Comparison of ENCODE assay signal across 11 cellular contexts in the genomic region with DNA sequence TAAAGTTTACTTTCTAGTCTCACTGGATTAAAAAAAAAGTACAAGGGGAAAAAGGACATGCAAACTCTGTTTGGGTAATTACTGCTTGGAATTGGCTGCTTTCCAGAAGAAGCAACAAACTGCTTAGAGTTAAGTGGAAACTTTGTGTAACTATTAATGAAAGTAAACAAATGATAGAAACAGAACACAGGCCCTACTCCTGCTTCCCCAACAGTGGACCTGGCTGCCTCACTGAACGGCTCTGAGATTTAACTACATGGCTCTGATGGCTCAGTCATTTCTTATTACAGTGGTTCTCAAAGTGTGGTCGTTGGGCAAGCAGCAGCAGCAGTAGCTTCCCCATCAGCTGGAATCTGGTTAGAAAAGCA.
DNase-seq lines count a peak whose midpoint lies in the region; ATAC-seq and TF ChIP-seq lines count a peak whose summit lies in the region.
"Had no signal": no experiment of that assay in that cellular context is flagged by ENCODE, and none has a peak within 500 bp of the region (broad histone marks: within the 10 kb centered on the region; RNA-seq: fewer than 3 reads in every experiment).

No MANE protein-coding gene starts in this region.

- peak overlapping the region; percentile 7 for H3K9ac ChIP-seq in mesenchymal stem cell (ENCODE audit: low read length)
- H3K9ac ChIP-seq: KMS-11 had no signal

- peaks cover 2% of the 10 kb centered on the region for H3K4me1 Mint-ChIP-seq in CD14-positive monocyte

- H3K4me3 ChIP-seq in mesenchymal stem cell (ENCODE audit: insufficient read depth in 1 of 2, low read depth in 1 of 2, low read length in 2 of 2) = no peak overlapping the region
- no peak overlapping the region for H3K4me3 ChIP-seq in coronary artery
- H3K4me3 ChIP-seq: skin epidermis had no signal

- H3K27me3 Mint-ChIP-seq in CD14-positive monocyte (ENCODE audit: low read depth in 3 of 3) = no peaks in the 10 kb centered on the region

- TF ChIP-seq CTCF in CD14-positive monocyte (IDR thresholded peaks at IDR 0.05) = no peak
- TF ChIP-seq CTCF in coronary artery (IDR thresholded peaks at IDR 0.05) = no peak

- H3K14ac ChIP-seq in mesenchymal stem cell (ENCODE audit: low read length in 2 of 2) = no peak overlapping the region

- H3K27ac ChIP-seq in mesenchymal stem cell (ENCODE audit: low read length, poor library complexity, severe bottlenecking) (peak overlapping the region; percentile 23), coronary artery (peak overlapping the region in 1 of 2 donors; percentile 8)
- H3K27ac ChIP-seq: KMS-11 had no signal

- intact Hi-C loops in CD14-positive monocyte (cut with micrococcal nuclease) = no loop called here

- no peak overlapping the region for H3K4ac ChIP-seq in mesenchymal stem cell (ENCODE audit: low read depth in 1 of 2, low read length in 2 of 2)

- no peak overlapping the region for H2AK5ac ChIP-seq in mesenchymal stem cell (ENCODE audit: low read length, severe bottlenecking)

- peaks cover 8 to 16% of the 10 kb centered on the region in 2 donors for H3K36me3 Mint-ChIP-seq in CD14-positive monocyte

- H4K91ac ChIP-seq in mesenchymal stem cell (ENCODE audit: low read length) = no peak overlapping the region

- H3K4me3 Mint-ChIP-seq in CD14-positive monocyte = no peak overlapping the region

- 0% methylated on average over 2 of the region's 2 CpGs for WGBS in mesenchymal stem cell

- no peaks in the 10 kb centered on the region for H3K27me3 ChIP-seq in mesenchymal stem cell (ENCODE audit: control insufficient read depth in 1 of 2, insufficient read depth in 1 of 2, low read length in 2 of 2)

- H2BK120ac ChIP-seq in mesenchymal stem cell (ENCODE audit: low read depth, low read length) = no peak overlapping the region

- DNase-seq in amniotic epithelial cell (ENCODE audit: low read depth) = peak; percentile 47
- peak; percentile 93 for DNase-seq in mesenchymal stem cell
- DNase-seq in CD14-positive monocyte (ENCODE audit: low spot score) = no peak
- DNase-seq in NCI-H1092 (lab: John Stamatoyannopoulos, UW) = no peak
- DNase-seq in coronary artery (ENCODE audit: low spot score) = no peak
- no peak for DNase-seq in mesenteric fat pad (ENCODE audit: low spot score)

- H3K79me1 ChIP-seq in mesenchymal stem cell (replicated peaks; ENCODE audit: low read length, poor library complexity, severe bottlenecking) = peaks cover 2% of the 10 kb centered on the region

- no peak overlapping the region for H3K18ac ChIP-seq in mesenchymal stem cell (ENCODE audit: low read depth in 1 of 2, low read length in 2 of 2)

- H3K9me3 Mint-ChIP-seq in CD14-positive monocyte = peaks cover 0 to 3% (median 0%) of the 10 kb centered on the region in 7 donors

- H2BK12ac ChIP-seq in mesenchymal stem cell (ENCODE audit: low read length in 2 of 2) = no peak overlapping the region

- no peak overlapping the region for H3K23ac ChIP-seq in mesenchymal stem cell (ENCODE audit: low read length in 2 of 2)

- peaks cover 2 to 49% of the 10 kb centered on the region in 2 experiments for H3K36me3 ChIP-seq in mesenchymal stem cell (ENCODE audit: control insufficient read depth in 1 of 2, insufficient read depth in 2 of 2, low read depth in 1 of 2, low read length in 2 of 2)

- no peak overlapping the region for H2BK15ac ChIP-seq in mesenchymal stem cell (ENCODE audit: low read depth, poor library complexity, severe bottlenecking)

- H3K27ac Mint-ChIP-seq in CD14-positive monocyte = peak overlapping the region in 1 of 7 donors; percentile 11

- ATAC-seq in GM18858 (IDR thresholded peaks at IDR 0.05; ENCODE audit: unreplicated experiment) = peak; percentile 56
- ATAC-seq in HG02763 (IDR thresholded peaks at IDR 0.05; ENCODE audit: unreplicated experiment) = peak; percentile 82
- ATAC-seq: activated CD4-positive, CD25-positive, alpha-beta regulatory T cell treated with anti-CD3 and anti-CD28 coated beads, Interleukin-2, amount 50 U/mL, for 24 hours had no signal

- H4K8ac ChIP-seq in mesenchymal stem cell (ENCODE audit: low read length) = no peak overlapping the region

- H3K4me1 ChIP-seq in mesenchymal stem cell (ENCODE audit: control insufficient read depth, insufficient read depth, low read depth, low read length) = peaks cover 2% of the 10 kb centered on the region

- H2AFZ ChIP-seq in mesenchymal stem cell (ENCODE audit: low read depth, low read length) = no peak overlapping the region

- H2BK5ac ChIP-seq in mesenchymal stem cell (ENCODE audit: low read depth, low read length, poor library complexity, severe bottlenecking) = no peak overlapping the region

- H3K9me3 ChIP-seq in mesenchymal stem cell (ENCODE audit: control insufficient read depth, low read length) = no peaks in the 10 kb centered on the region

- no peak overlapping the region for H3K4me2 ChIP-seq in mesenchymal stem cell (ENCODE audit: low read length, poor library complexity, severe bottlenecking)
- H3K4me2 ChIP-seq: KMS-11 had no signal

Comparison
In these comparisons a context has a peak if more than half of its experiments do, and no peak if none do; other contexts are left out.
1. DNase-seq: peak in amniotic epithelial cell (single experiment) and mesenchymal stem cell (single experiment); none in CD14-positive monocyte (single experiment), NCI-H1092 (single experiment), coronary artery (single experiment) and mesenteric fat pad (single experiment).